ENCODE assay signal across 8 cellular contexts in the genomic region with DNA sequence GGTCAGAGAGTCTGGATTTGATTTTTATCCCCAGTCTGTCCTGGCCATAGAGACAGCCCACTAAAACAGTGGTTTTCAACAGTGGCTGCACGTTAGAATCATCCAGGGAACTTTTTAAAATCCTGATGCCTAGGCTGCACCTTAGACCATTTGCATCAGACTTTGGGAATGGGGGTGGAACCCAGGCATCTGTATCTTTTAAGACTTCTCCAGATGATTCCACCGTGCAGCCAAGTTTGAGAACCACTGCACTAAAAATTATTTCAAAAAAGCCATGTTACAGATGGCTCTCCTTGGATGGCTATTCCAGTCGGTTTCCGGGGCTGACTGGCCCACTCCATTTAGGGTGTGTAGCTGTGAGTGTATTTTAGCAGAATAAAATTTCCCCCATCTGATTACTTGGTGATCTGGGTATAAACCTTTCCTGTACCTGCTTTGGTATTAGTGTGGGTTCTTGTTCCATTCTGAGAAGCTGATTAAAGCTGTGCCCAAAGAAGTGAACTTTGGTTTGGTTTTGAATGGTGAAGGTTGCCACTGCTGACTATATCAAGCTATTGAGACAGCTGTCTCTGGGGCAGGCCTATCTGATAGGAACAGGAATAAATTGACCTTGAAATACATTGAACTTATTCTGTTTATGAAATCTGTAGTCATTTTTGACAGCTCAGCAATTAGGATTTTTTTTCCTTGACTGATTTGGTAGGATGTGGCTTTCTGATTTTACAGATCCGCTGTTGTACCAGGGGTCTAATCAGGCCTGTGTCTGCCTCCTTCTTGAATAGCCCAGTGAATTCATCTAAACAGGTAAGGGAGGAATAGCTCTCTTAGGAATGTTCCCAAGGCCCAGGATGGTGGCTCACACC. TPM values are rescaled to one million over a fixed set of nuclear protein-coding genes. Genes with fewer than 3 reads are reported as not detected.
DNase-seq lines count a peak whose midpoint lies in the region; TF ChIP-seq lines count a peak whose summit lies in the region.

No MANE protein-coding gene starts in this region.

- H3K36me3 Mint-ChIP-seq in dendritic cell treated with granulocyte-macrophage colony-stimulating factor and Interleukin-4, amounts not matched to agents 40 ng/mL and 50 ng/mL, for 4 days (ENCODE audit: low read depth): peaks cover 57% of the 10 kb centered on the region
- H3K36me3 Mint-ChIP-seq in nephron (ENCODE audit: low read depth): peaks cover 7% of the 10 kb centered on the region

- intact Hi-C loops in dendritic cell treated with granulocyte-macrophage colony-stimulating factor and Interleukin-4, amounts not matched to agents 40 ng/mL and 50 ng/mL, for 4 days (cut with micrococcal nuclease): loop anchor here (2.0 kb wide), 1 partner anchor 63 kb away; the partner anchor contains the start of gene CALCOCO2

- peak overlapping the region; percentile 62 for H3K27ac ChIP-seq in KOPT-K1 (ENCODE audit: low read depth, low read length, poor library complexity, severe bottlenecking)

- H3K4me1 Mint-ChIP-seq in dendritic cell treated with granulocyte-macrophage colony-stimulating factor and Interleukin-4, amounts not matched to agents 40 ng/mL and 50 ng/mL, for 4 days (ENCODE audit: low read depth): peaks cover 18% of the 10 kb centered on the region
- H3K4me1 Mint-ChIP-seq in nephron: peaks cover 17% of the 10 kb centered on the region

- peaks cover 45% of the 10 kb centered on the region for H3K36me3 ChIP-seq in KOPT-K1 (ENCODE audit: insufficient read depth, low read length)

- no peaks in the 10 kb centered on the region for H3K27me3 Mint-ChIP-seq in dendritic cell treated with granulocyte-macrophage colony-stimulating factor and Interleukin-4, amounts not matched to agents 40 ng/mL and 50 ng/mL, for 4 days
- H3K27me3 Mint-ChIP-seq in nephron (ENCODE audit: low read depth): no peaks in the 10 kb centered on the region

- peak overlapping the region; percentile 99 for H3K4me3 ChIP-seq in AG10803 (ENCODE audit: low read length)

- no peaks in the 10 kb centered on the region for H3K9me3 Mint-ChIP-seq in dendritic cell treated with granulocyte-macrophage colony-stimulating factor and Interleukin-4, amounts not matched to agents 40 ng/mL and 50 ng/mL, for 4 days
- no peaks in the 10 kb centered on the region for H3K9me3 Mint-ChIP-seq in nephron

- H3K27ac Mint-ChIP-seq in dendritic cell treated with granulocyte-macrophage colony-stimulating factor and Interleukin-4, amounts not matched to agents 40 ng/mL and 50 ng/mL, for 4 days: peak overlapping the region; percentile 92
- peak overlapping the region in 1 of 3 experiments; percentile 85 for H3K27ac Mint-ChIP-seq in nephron

- peak overlapping the region; percentile 97 for H3K4me3 Mint-ChIP-seq in dendritic cell treated with granulocyte-macrophage colony-stimulating factor and Interleukin-4, amounts not matched to agents 40 ng/mL and 50 ng/mL, for 4 days
- peak overlapping the region; percentile 91 to 95 (median 95) for H3K4me3 Mint-ChIP-seq in nephron

- no peaks in the 10 kb centered on the region for H3K9me3 ChIP-seq in KOPT-K1 (ENCODE audit: insufficient read depth, low read length, poor library complexity, severe bottlenecking)

- TF ChIP-seq CTCF in AG10803 (conservative IDR thresholded peaks at IDR 0.05; ENCODE audit: low read length): no peak
- TF ChIP-seq CTCF in nephron (IDR thresholded peaks at IDR 0.05; ENCODE audit: unreplicated experiment in 3 of 3): no peak

- no peak for DNase-seq in AG10803 (ENCODE audit: low read depth)
- no peak for DNase-seq in activated gamma-delta T cell treated with Interleukin-2 at 50 U/mL for 16 hours
- no peak for DNase-seq in Kasumi-1 (lab: John Stamatoyannopoulos, UW)
- DNase-seq in cerebellum (ENCODE audit: low spot score): no peak
- DNase-seq in stimulated activated CD4-positive, alpha-beta T cell treated with anti-CD3 and anti-CD28 coated beads, Interleukin-2, amount 100 ng/mL, for 48 hours: no peak

RNA-seq across cellular contexts. Expression of gene ATP5MC1, which starts 1.3 kb away (rescaled TPM):
- total RNA-seq in cerebellum: 32.7 TPM

RNA-seq across cellular contexts. Expression of gene UBE2Z, which starts 14.3 kb away (rescaled TPM):
- total RNA-seq in cerebellum: 45.6 TPM

RNA-seq across cellular contexts. Expression of gene SNF8, which starts 50.8 kb away (rescaled TPM):
- total RNA-seq in cerebellum: 28.9 TPM
